In the genomic region with DNA sequence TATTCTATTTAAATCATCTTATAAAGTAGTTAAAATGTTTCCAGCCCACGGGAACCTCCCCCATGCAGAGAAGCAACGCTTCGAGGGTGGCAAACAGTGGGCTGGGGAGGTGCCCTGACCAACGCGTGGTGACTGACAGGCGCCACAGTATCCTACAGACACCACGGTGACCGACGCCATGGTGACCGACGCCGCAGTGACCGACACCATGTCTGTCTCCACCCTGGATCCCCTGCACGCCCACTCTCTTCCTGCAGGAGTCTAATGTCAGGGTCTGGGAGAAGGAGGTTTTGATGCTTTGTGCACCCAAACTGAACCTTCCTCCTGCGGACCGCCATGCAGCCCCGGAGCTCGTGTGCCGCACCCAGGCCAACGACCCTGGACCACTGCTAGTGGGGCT, we compare ENCODE assay signal across 29 cellular contexts.
"Had no signal": no experiment of that assay in that cellular context is flagged by ENCODE, and none has a peak within 500 bp of the region (broad histone marks: within the 10 kb centered on the region; RNA-seq: fewer than 3 reads in every experiment).

No MANE protein-coding gene starts in this region.

- H3K4me1 Mint-ChIP-seq: central memory CD8-positive, alpha-beta T cell; immature natural killer cell; memory B cell; mesothelial cell of epicardium; naive B cell; neural crest cell; stimulated activated naive CD8-positive, alpha-beta T cell treated with anti-CD3 and anti-CD28 coated beads, Interleukin-15, amount 100 ng/mL, for 72 hours had no signal

- H3K27me3 ChIP-seq: esophagus squamous epithelium had no signal

- H3K4me1 ChIP-seq: esophagus squamous epithelium, psoas muscle had no signal

- ATAC-seq: left ventricle myocardium superior; mucosa of descending colon; natural killer cell treated with Interleukin-12 subunit alpha and Interleukin-12 subunit beta and Interleukin-15 and Interleukin-18, amount 100 ng/mL, for 72 hours; psoas muscle; right cardiac atrium; stimulated activated naive CD8-positive, alpha-beta T cell treated with anti-CD3 and anti-CD28 coated beads, Interleukin-15, amount 100 ng/mL, for 72 hours had no signal

- H3K27ac Mint-ChIP-seq: memory B cell; mesothelial cell of epicardium; naive B cell; natural killer cell treated with Interleukin-12 subunit alpha and Interleukin-12 subunit beta and Interleukin-15 and Interleukin-18, amount 100 ng/mL, for 72 hours; stimulated activated naive CD8-positive, alpha-beta T cell treated with anti-CD3 and anti-CD28 coated beads, Interleukin-15, amount 100 ng/mL, for 72 hours; type B pancreatic cell had no signal

- H3K4me3 ChIP-seq: coronary artery, esophagus squamous epithelium, lung, mucosa of descending colon, psoas muscle had no signal

- H3K36me3 ChIP-seq: esophagus squamous epithelium had no signal

- H3K36me3 Mint-ChIP-seq: immature natural killer cell; memory B cell; natural killer cell treated with Interleukin-12 subunit alpha and Interleukin-12 subunit beta and Interleukin-15 and Interleukin-18, amount 100 ng/mL, for 72 hours; type B pancreatic cell had no signal

- H3K4me3 Mint-ChIP-seq: central memory CD8-positive, alpha-beta T cell; immature natural killer cell; memory B cell; mesothelial cell of epicardium; natural killer cell treated with Interleukin-12 subunit alpha and Interleukin-12 subunit beta and Interleukin-15 and Interleukin-18, amount 100 ng/mL, for 72 hours; neural crest cell; stimulated activated naive CD8-positive, alpha-beta T cell treated with anti-CD3 and anti-CD28 coated beads, Interleukin-15, amount 100 ng/mL, for 72 hours; type B pancreatic cell had no signal

- H3K27me3 Mint-ChIP-seq: memory B cell; naive B cell; natural killer cell treated with Interleukin-12 subunit alpha and Interleukin-12 subunit beta and Interleukin-15 and Interleukin-18, amount 100 ng/mL, for 72 hours; stimulated activated naive CD8-positive, alpha-beta T cell treated with anti-CD3 and anti-CD28 coated beads, Interleukin-15, amount 100 ng/mL, for 72 hours; type B pancreatic cell had no signal

- H3K27ac ChIP-seq: coronary artery, esophagus squamous epithelium, psoas muscle had no signal

- FAIRE-seq: endothelial cell of umbilical vein, small intestine had no signal

- DNase-seq: dermis blood vessel endothelial cell; effector memory CD4-positive, alpha-beta T cell; esophagus squamous epithelium; foreskin melanocyte; glutamatergic neuron; hypothalamus; immature natural killer cell; islet precursor cell; left ventricle myocardium superior; mucosa of descending colon; naive B cell; psoas muscle; right cardiac atrium; small intestine; stimulated activated CD4-positive, alpha-beta T cell treated with anti-CD3 and anti-CD28 coated beads, Interleukin-12 subunit alpha, Interleukin-12 subunit beta, amount 100 ng/mL, for 4 hours; stimulated activated CD4-positive, alpha-beta T cell treated with anti-CD3 and anti-CD28 coated beads, Interleukin-1b, Interleukin-23, amount 100 ng/mL, for 48 hours; stimulated activated CD4-positive, alpha-beta T cell treated with anti-CD3 and anti-CD28 coated beads, Interleukin-4, amount 100 ng/mL, for 1 hour; stimulated activated CD8-positive, alpha-beta memory T cell treated with anti-CD3 and anti-CD28 coated beads, Interleukin-4, amount 100 ng/mL, for 48 hours; stimulated activated naive CD4-positive, alpha-beta T cell; stimulated activated naive CD8-positive, alpha-beta T cell treated with anti-CD3 and anti-CD28 coated beads, Interleukin-15, amount 100 ng/mL, for 72 hours had no signal
